In genomic region chr15:28140062-28140461, GRCh38 we compare ENCODE assay signal across 22 cellular contexts. TPM values are rescaled to one million over a fixed set of nuclear protein-coding genes. Genes with fewer than 3 reads are reported as not detected.
DNase-seq lines count a peak whose midpoint lies in the region; ATAC-seq and TF ChIP-seq lines count a peak whose summit lies in the region.
"Had no signal": no experiment of that assay in that cellular context is flagged by ENCODE, and none has a peak within 500 bp of the region (broad histone marks: within the 10 kb centered on the region; RNA-seq: fewer than 3 reads in every experiment).

No MANE protein-coding gene starts in this region.

- no peaks in the 10 kb centered on the region for H3K9me3 Mint-ChIP-seq in activated naive CD8-positive, alpha-beta T cell (ENCODE audit: low read depth)
- no peaks in the 10 kb centered on the region for H3K9me3 Mint-ChIP-seq in activated naive CD8-positive, alpha-beta T cell treated with anti-CD3 and anti-CD28 coated beads for 36 hours
- no peaks in the 10 kb centered on the region for H3K9me3 Mint-ChIP-seq in CD4-positive, alpha-beta T cell
- H3K9me3 Mint-ChIP-seq in progenitor cell of endocrine pancreas (ENCODE audit: low read depth) = no peaks in the 10 kb centered on the region
- H3K9me3 Mint-ChIP-seq: CD8-positive, alpha-beta memory T cell; GM23338; H9 had no signal

- H3K27ac ChIP-seq in CD4-positive, alpha-beta T cell (ENCODE audit: low read depth, low read length) = no peak overlapping the region
- no peak overlapping the region for H3K27ac ChIP-seq in colonic mucosa
- H3K27ac ChIP-seq: A549, C4-2B had no signal

- no peaks in the 10 kb centered on the region for H3K27me3 Mint-ChIP-seq in activated naive CD8-positive, alpha-beta T cell
- no peaks in the 10 kb centered on the region for H3K27me3 Mint-ChIP-seq in activated naive CD8-positive, alpha-beta T cell treated with anti-CD3 and anti-CD28 coated beads for 36 hours
- H3K27me3 Mint-ChIP-seq in CD4-positive, alpha-beta T cell = no peaks in the 10 kb centered on the region
- no peaks in the 10 kb centered on the region for H3K27me3 Mint-ChIP-seq in progenitor cell of endocrine pancreas
- H3K27me3 Mint-ChIP-seq: CD4-positive, CD25-positive, alpha-beta regulatory T cell; CD8-positive, alpha-beta memory T cell had no signal

- DNase-seq in activated naive CD8-positive, alpha-beta T cell treated with anti-CD3 and anti-CD28 coated beads for 36 hours = no peak
- no peak for DNase-seq in CD4-positive, alpha-beta T cell
- no peak for DNase-seq in progenitor cell of endocrine pancreas (ENCODE audit: low spot score, unreplicated experiment)
- DNase-seq in colonic mucosa = no peak
- no peak for DNase-seq in C1 segment of cervical spinal cord (lab: John Stamatoyannopoulos, UW)
- DNase-seq: 8988T; ACHN; AML-193; CD4-positive, CD25-positive, alpha-beta regulatory T cell; CD8-positive, alpha-beta memory T cell; DMS 273 treated with DMSO at 0.1 percent for 48 hours; DMS79; EL; GDM1; H9 had no signal

- TF ChIP-seq CTCF in CD4-positive, alpha-beta T cell (IDR thresholded peaks at IDR 0.05) = no peak
- TF ChIP-seq CTCF in progenitor cell of endocrine pancreas (IDR thresholded peaks at IDR 0.05; ENCODE audit: unreplicated experiment) (no peak), colonic mucosa (IDR thresholded peaks at IDR 0.05) (no peak)

- H3K36me3 ChIP-seq in colonic mucosa = peaks cover 6% of the 10 kb centered on the region

- POLR2A ChIA-PET in CD4-positive, alpha-beta T cell (lab: Charles Lee) = no interaction called here

- no peak for ATAC-seq in CD4-positive, alpha-beta T cell (ENCODE audit: poor library complexity)
- no peak for ATAC-seq in GM21528 (IDR thresholded peaks at IDR 0.05; ENCODE audit: low FRiP score, unreplicated experiment)
- ATAC-seq: A549, GM12878, GM23338, HCT116 had no signal

- CTCF ChIA-PET in CD4-positive, alpha-beta T cell (lab: Charles Lee) = no interaction called here

- no peaks in the 10 kb centered on the region for H3K27me3 ChIP-seq in CD4-positive, alpha-beta T cell (ENCODE audit: control insufficient read depth, insufficient read depth, low read length)
- no peaks in the 10 kb centered on the region for H3K27me3 ChIP-seq in colonic mucosa

- H3K4me3 ChIP-seq in colonic mucosa = no peak overlapping the region
- H3K4me3 ChIP-seq: A549, GM12878, GM23338 had no signal

- H3K9ac ChIP-seq in colonic mucosa (ENCODE audit: low read depth in 2 of 2, low read length in 2 of 2) = no peak overlapping the region

- peaks cover 49% of the 10 kb centered on the region for H3K4me1 Mint-ChIP-seq in activated naive CD8-positive, alpha-beta T cell (ENCODE audit: low read depth)
- H3K4me1 Mint-ChIP-seq in activated naive CD8-positive, alpha-beta T cell treated with anti-CD3 and anti-CD28 coated beads for 36 hours = peaks cover 9% of the 10 kb centered on the region
- H3K4me1 Mint-ChIP-seq in CD4-positive, alpha-beta T cell (ENCODE audit: low read depth) = peaks cover 31% of the 10 kb centered on the region
- no peaks in the 10 kb centered on the region for H3K4me1 Mint-ChIP-seq in progenitor cell of endocrine pancreas (ENCODE audit: low read depth)

- no peaks in the 10 kb centered on the region for H3K9me3 ChIP-seq in CD4-positive, alpha-beta T cell (ENCODE audit: control insufficient read depth, low read length)
- no peaks in the 10 kb centered on the region for H3K9me3 ChIP-seq in colonic mucosa
- H3K9me3 ChIP-seq: A549 had no signal

- H3K27ac Mint-ChIP-seq in activated naive CD8-positive, alpha-beta T cell = peak overlapping the region; percentile 12
- H3K27ac Mint-ChIP-seq in activated naive CD8-positive, alpha-beta T cell treated with anti-CD3 and anti-CD28 coated beads for 36 hours = no peak overlapping the region
- peak overlapping the region; percentile 27 for H3K27ac Mint-ChIP-seq in CD4-positive, alpha-beta T cell
- peak overlapping the region; percentile 64 for H3K27ac Mint-ChIP-seq in progenitor cell of endocrine pancreas
- H3K27ac Mint-ChIP-seq: GM23338 had no signal

- peaks cover 42% of the 10 kb centered on the region for H3K36me3 Mint-ChIP-seq in activated naive CD8-positive, alpha-beta T cell
- H3K36me3 Mint-ChIP-seq in activated naive CD8-positive, alpha-beta T cell treated with anti-CD3 and anti-CD28 coated beads for 36 hours = peaks cover 33% of the 10 kb centered on the region
- peaks cover 62% of the 10 kb centered on the region for H3K36me3 Mint-ChIP-seq in CD4-positive, alpha-beta T cell (ENCODE audit: low read depth)
- H3K36me3 Mint-ChIP-seq in progenitor cell of endocrine pancreas (ENCODE audit: insufficient read depth) = peaks cover 35% of the 10 kb centered on the region

- no peaks in the 10 kb centered on the region for H3K4me1 ChIP-seq in colonic mucosa
- H3K4me1 ChIP-seq: A549 had no signal

- no peak overlapping the region for H3K4me3 Mint-ChIP-seq in activated naive CD8-positive, alpha-beta T cell
- no peak overlapping the region for H3K4me3 Mint-ChIP-seq in activated naive CD8-positive, alpha-beta T cell treated with anti-CD3 and anti-CD28 coated beads for 36 hours
- H3K4me3 Mint-ChIP-seq in CD4-positive, alpha-beta T cell = no peak overlapping the region
- no peak overlapping the region for H3K4me3 Mint-ChIP-seq in progenitor cell of endocrine pancreas (ENCODE audit: low read depth)
- H3K4me3 Mint-ChIP-seq: CD4-positive, CD25-positive, alpha-beta regulatory T cell; CD8-positive, alpha-beta memory T cell; GM23338; H9 had no signal

- intact Hi-C loops in CD4-positive, alpha-beta T cell (cut with DNase I, micrococcal nuclease) = no loop called here
- intact Hi-C loops in colonic mucosa (cut with DNase I) = no loop called here

RNA-seq across cellular contexts. Expression of gene OCA2, which starts 40.9 kb away (rescaled TPM):
- not detected for total RNA-seq in activated naive CD8-positive, alpha-beta T cell treated with anti-CD3 and anti-CD28 coated beads for 36 hours
- not detected for total RNA-seq in CD4-positive, alpha-beta T cell
- total RNA-seq in progenitor cell of endocrine pancreas = 0.78 and 0.79 TPM in 2 replicates
- under 1 TPM; 0.10 to 0.82 TPM for total RNA-seq in colonic mucosa
- total RNA-seq: CD4-positive, CD25-positive, alpha-beta regulatory T cell; CD8-positive, alpha-beta memory T cell; GM12878 had no signal
